In genomic region chr20:41535551-41535950, GRCh38 we compare ENCODE assay signal across 1 cellular context.
TF ChIP-seq lines count a peak whose summit lies in the region.

No MANE protein-coding gene starts in this region.

TF ChIP-seq in HepG2, 621 proteins besides CTCF, POLR2A, EP300 and RAD21 (continued from another document):
- TF ChIP-seq, protein P1, sequence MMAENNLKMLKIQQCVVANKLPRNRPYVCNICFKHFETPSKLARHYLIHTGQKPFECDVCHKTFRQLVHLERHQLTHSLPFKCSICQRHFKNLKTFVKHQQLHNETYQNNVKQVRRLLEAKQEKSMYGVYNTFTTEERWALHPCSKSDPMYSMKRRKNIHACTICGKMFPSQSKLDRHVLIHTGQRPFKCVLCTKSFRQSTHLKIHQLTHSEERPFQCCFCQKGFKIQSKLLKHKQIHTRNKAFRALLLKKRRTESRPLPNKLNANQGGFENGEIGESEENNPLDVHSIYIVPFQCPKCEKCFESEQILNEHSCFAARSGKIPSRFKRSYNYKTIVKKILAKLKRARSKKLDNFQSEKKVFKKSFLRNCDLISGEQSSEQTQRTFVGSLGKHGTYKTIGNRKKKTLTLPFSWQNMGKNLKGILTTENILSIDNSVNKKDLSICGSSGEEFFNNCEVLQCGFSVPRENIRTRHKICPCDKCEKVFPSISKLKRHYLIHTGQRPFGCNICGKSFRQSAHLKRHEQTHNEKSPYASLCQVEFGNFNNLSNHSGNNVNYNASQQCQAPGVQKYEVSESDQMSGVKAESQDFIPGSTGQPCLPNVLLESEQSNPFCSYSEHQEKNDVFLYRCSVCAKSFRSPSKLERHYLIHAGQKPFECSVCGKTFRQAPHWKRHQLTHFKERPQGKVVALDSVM (CRISPR knock-in tag; IDR thresholded peaks at IDR 0.05): peak; percentile 51
- TF ChIP-seq ZFP90 (CRISPR knock-in tag; IDR thresholded peaks at IDR 0.05; ENCODE audit: borderline replicate concordance): peak; percentile 99
